8 cellular contexts compared by ENCODE assay signal in genomic region chr5:157328277-157328912, GRCh38.
DNase-seq lines count a peak whose midpoint lies in the region; ATAC-seq, FAIRE-seq and TF ChIP-seq lines count a peak whose summit lies in the region.

No MANE protein-coding gene starts in this region.

- FAIRE-seq in GM19239 (lab: Jason Lieb, UNC): peak; percentile 95

- TF ChIP-seq CTCF in CD4-positive, alpha-beta T cell (IDR thresholded peaks at IDR 0.05): peak; percentile 89

- DNase-seq in CD4-positive, alpha-beta T cell: peak in 9 of 10 experiments; percentile 28 to 53 (median 37)
- DNase-seq in GM19239 (ENCODE audit: insufficient read length, low spot score) (peak; percentile 77), NCI-H446 treated with DMSO at 0.1 percent for 48 hours (lab: John Stamatoyannopoulos, UW) (peak; percentile 25)
- peak; percentile 71 for DNase-seq in activated CD4-positive, alpha-beta T cell treated with anti-CD3 and anti-CD28 coated beads for 48 hours
- peak; percentile 30 for DNase-seq in effector CD8-positive, alpha-beta T cell (lab: John Stamatoyannopoulos, UW)
- peak; percentile 68 for DNase-seq in stimulated activated CD8-positive, alpha-beta memory T cell treated with anti-CD3 and anti-CD28 coated beads, Interleukin-4, amount 100 ng/mL, for 48 hours

- peak; percentile 88 for ATAC-seq in CD4-positive, alpha-beta T cell (ENCODE audit: poor library complexity)
- peak; percentile 97 for ATAC-seq in HG03354 (IDR thresholded peaks at IDR 0.05; ENCODE audit: poor library complexity, severe bottlenecking, unreplicated experiment)

- intact Hi-C loops in CD4-positive, alpha-beta T cell (cut with DNase I, micrococcal nuclease): loop anchor here (2.0 to 5.0 kb wide), 4 partner anchors 171 to 414 kb away; partner anchors contain the start of gene LSM11 (in 2 of the 2)

- H3K27me3 ChIP-seq in CD4-positive, alpha-beta T cell (ENCODE audit: control insufficient read depth, insufficient read depth, low read length): no peaks in the 10 kb centered on the region

- H3K27me3 Mint-ChIP-seq in CD4-positive, alpha-beta T cell: no peaks in the 10 kb centered on the region

- no peaks in the 10 kb centered on the region for H3K9me3 Mint-ChIP-seq in CD4-positive, alpha-beta T cell

- peak overlapping the region; percentile 70 for H3K4me3 Mint-ChIP-seq in CD4-positive, alpha-beta T cell

- H3K4me1 ChIP-seq in mesodermal cell (ENCODE audit: control insufficient read depth, insufficient read depth, low read length, poor library complexity, severe bottlenecking): peaks cover 3% of the 10 kb centered on the region

- peaks cover 97% of the 10 kb centered on the region for H3K36me3 Mint-ChIP-seq in CD4-positive, alpha-beta T cell (ENCODE audit: low read depth)

- peak overlapping the region; percentile 71 for H3K27ac ChIP-seq in CD4-positive, alpha-beta T cell (ENCODE audit: low read depth, low read length)
- H3K27ac ChIP-seq in mesodermal cell (ENCODE audit: low read depth, low read length, severe bottlenecking): peak overlapping the region; percentile 16

- POLR2A ChIA-PET in CD4-positive, alpha-beta T cell (lab: Charles Lee): interaction anchor here (0.5 to 1.9 kb wide), 13 partner anchors 9 to 186 kb away, joined by 3 to 13 read pairs (median 3); partner anchors contain the start of gene MED7

- CTCF ChIA-PET in CD4-positive, alpha-beta T cell (lab: Charles Lee): interaction anchor here (0.6 to 2.2 kb wide), 31 partner anchors 8 to 415 kb away, joined by 3 to 13 read pairs (median 4); partner anchors contain the start of genes LSM11 and MED7

- H3K9me3 ChIP-seq in CD4-positive, alpha-beta T cell (ENCODE audit: control insufficient read depth, low read length): no peaks in the 10 kb centered on the region
- no peaks in the 10 kb centered on the region for H3K9me3 ChIP-seq in mesodermal cell (ENCODE audit: control insufficient read depth, low read length)

- H3K4me3 ChIP-seq in mesodermal cell (ENCODE audit: extremely low read depth, insufficient read depth, low read length, poor library complexity, severe bottlenecking): no peak overlapping the region

- peaks cover 66% of the 10 kb centered on the region for H3K36me3 ChIP-seq in mesodermal cell (ENCODE audit: control insufficient read depth, insufficient read depth, low read length)

- H3K4me1 Mint-ChIP-seq in CD4-positive, alpha-beta T cell (ENCODE audit: low read depth): peaks cover 41% of the 10 kb centered on the region

- 54 to 64% methylated on average over 6 of the region's 12 CpGs for WGBS in mesodermal cell (ENCODE audit: insufficient coverage in 2 of 2), 2 experiments

- peak overlapping the region; percentile 89 for H3K27ac Mint-ChIP-seq in CD4-positive, alpha-beta T cell

Comparison
In these comparisons a context has a peak if more than half of its experiments do, and no peak if none do; other contexts are left out.
1. DNase-seq: peak in every context shown above with its lines; median percentile 77 in GM19239; 71 in activated CD4-positive, alpha-beta T cell treated with anti-CD3 and anti-CD28 coated beads for 48 hours; 68 in stimulated activated CD8-positive, alpha-beta memory T cell treated with anti-CD3 and anti-CD28 coated beads, Interleukin-4, amount 100 ng/mL, for 48 hours; 37 in CD4-positive, alpha-beta T cell; 30 in effector CD8-positive, alpha-beta T cell; 25 in NCI-H446 treated with DMSO at 0.1 percent for 48 hours.